14 cellular contexts compared by ENCODE assay signal in genomic region chrX:4253092-4253491, GRCh38.
DNase-seq lines count a peak whose midpoint lies in the region; ATAC-seq, FAIRE-seq and TF ChIP-seq lines count a peak whose summit lies in the region.
"Had no signal": no experiment of that assay in that cellular context is flagged by ENCODE, and none has a peak within 500 bp of the region (broad histone marks: within the 10 kb centered on the region; RNA-seq: fewer than 3 reads in every experiment).

No MANE protein-coding gene starts in this region.

- BruUV-seq in Calu3 (replicated peaks; lab: Mats Ljungman, UMichigan) = no TSS peak

- DNase-seq in A549 (ENCODE audit: low read depth in 1 of 2, low spot score in 1 of 2) (no peak), Calu3 (no peak), NB4 (ENCODE audit: low read depth) (peak; percentile 51), WTC11 (ENCODE audit: low spot score) (no peak), caudate nucleus (lab: John Stamatoyannopoulos, UW) (no peak), putamen (ENCODE audit: low spot score) (no peak)
- no peak for DNase-seq in stimulated activated CD8-positive, alpha-beta memory T cell treated with anti-CD3 and anti-CD28 coated beads, Interleukin-4, amount 100 ng/mL, for 48 hours
- DNase-seq: activated T-cell treated with anti-CD3 and anti-CD28 coated beads, Interleukin-2, amount 50 U/mL, for 4 hours; cortex of kidney; EL; posterior cingulate gyrus had no signal

- no peak for TF ChIP-seq CTCF in A549 (IDR thresholded peaks at IDR 0.05)
- TF ChIP-seq CTCF in Calu3 (IDR thresholded peaks at IDR 0.05; ENCODE audit: unreplicated experiment) = no peak
- TF ChIP-seq CTCF in NB4 (IDR thresholded peaks at IDR 0.05; ENCODE audit: low read depth, low read length) = no peak
- TF ChIP-seq CTCF in WTC11 (IDR thresholded peaks at IDR 0.05) = no peak

- no peak for TF ChIP-seq EP300 in A549 (IDR thresholded peaks at IDR 0.05)

- POLR2A ChIA-PET in A549 (lab: Yijun Ruan, JAX) = no interaction called here
- POLR2A ChIA-PET in WTC11 (lab: Charles Lee) = interaction anchor here (0.7 kb wide), 1 partner anchor 417 kb away, joined by 3 read pairs; no protein-coding TSS in a partner anchor

- H3K4me1 Mint-ChIP-seq in Calu3 (ENCODE audit: low read depth, unreplicated experiment) (peaks cover 11% of the 10 kb centered on the region), WTC11 (peaks cover 11% of the 10 kb centered on the region)

- H3K27me3 Mint-ChIP-seq in Calu3 (ENCODE audit: unreplicated experiment) (no peaks in the 10 kb centered on the region), WTC11 (ENCODE audit: low read depth) (peaks cover 1% of the 10 kb centered on the region)

- peak; percentile 93 for FAIRE-seq in A549 (lab: Jason Lieb, UNC)

- no peaks in the 10 kb centered on the region for H3K4me1 ChIP-seq in A549
- H3K4me1 ChIP-seq: ascending aorta had no signal

- CTCF ChIA-PET in A549 (lab: Yijun Ruan, JAX) (no interaction called here), Calu3 (lab: Charles Lee) (no interaction called here), WTC11 (lab: Charles Lee) (no interaction called here)

- H3K36me3 Mint-ChIP-seq in Calu3 (ENCODE audit: insufficient read depth, unreplicated experiment) (no peaks in the 10 kb centered on the region), WTC11 (0 out of 2 replicates have a peak, but pooled peaks cover 2% of the 10 kb centered on the region)

- TF ChIP-seq RAD21 in A549 (conservative IDR thresholded peaks at IDR 0.05 in 1 of 2, IDR thresholded peaks at IDR 0.05 in 1 of 2) = no peak

- H3K27ac Mint-ChIP-seq in Calu3 (ENCODE audit: unreplicated experiment) = peak overlapping the region; percentile 23
- H3K27ac Mint-ChIP-seq in WTC11 = peak overlapping the region; percentile 1; the same call in 1 of the 2 replicates

- no peak overlapping the region for H3K4me3 Mint-ChIP-seq in Calu3 (ENCODE audit: low read depth, unreplicated experiment)
- no peak overlapping the region for H3K4me3 Mint-ChIP-seq in WTC11
- H3K4me3 Mint-ChIP-seq: activated T-cell treated with anti-CD3 and anti-CD28 coated beads, Interleukin-2, amount 50 U/mL, for 4 hours had no signal

- H3K27ac ChIP-seq in A549 (no peak overlapping the region), caudate nucleus (ENCODE audit: low read depth, low read length) (no peak overlapping the region)
- H3K27ac ChIP-seq: ascending aorta had no signal

- H3K4me3 ChIP-seq in A549 (no peak overlapping the region), NB4 (ENCODE audit: low read depth, low read length) (no peak overlapping the region)
- H3K4me3 ChIP-seq: ascending aorta had no signal

- no peak overlapping the region for H3K4me2 ChIP-seq in A549

- ATAC-seq in A549 = no peak
- ATAC-seq in WTC11 = no peak
- no peak for ATAC-seq in HG03378 (IDR thresholded peaks at IDR 0.05; ENCODE audit: unreplicated experiment)
- ATAC-seq: activated T-cell treated with anti-CD3 and anti-CD28 coated beads, Interleukin-2, amount 50 U/mL, for 4 hours; Panc1 had no signal

- intact Hi-C loops in Calu3 (cut with micrococcal nuclease; ENCODE audit: unreplicated experiment) = no loop called here

- H3K9me3 ChIP-seq in A549 = no peaks in the 10 kb centered on the region
- H3K9me3 ChIP-seq: ascending aorta had no signal

- 8% methylated on average over 2 of the region's 2 CpGs for WGBS in A549 (ENCODE audit: missing lambda C conversion rate)

- no peak for TF ChIP-seq POLR2A in A549 (IDR thresholded peaks at IDR 0.05; ENCODE audit: low read length)
- TF ChIP-seq POLR2A in NB4 (IDR thresholded peaks at IDR 0.05; ENCODE audit: extremely low read depth, insufficient read length) = no peak

- peaks cover 4% of the 10 kb centered on the region for H3K9me3 Mint-ChIP-seq in Calu3 (ENCODE audit: low read depth, unreplicated experiment)
- no peaks in the 10 kb centered on the region for H3K9me3 Mint-ChIP-seq in WTC11

TF ChIP-seq in A549, 52 proteins besides CTCF, POLR2A, EP300 and RAD21:
- TF ChIP-seq ZNF302 (CRISPR knock-in tag; IDR thresholded peaks at IDR 0.05) = no peak
- TF ChIP-seq PBX3 (IDR thresholded peaks at IDR 0.05) = no peak
- no peak for TF ChIP-seq HOXB5 (CRISPR knock-in tag; IDR thresholded peaks at IDR 0.05)
- TF ChIP-seq JUN (IDR thresholded peaks at IDR 0.05) = no peak
- no peak for TF ChIP-seq USF2 (IDR thresholded peaks at IDR 0.05)
- no peak for TF ChIP-seq RCOR1 (IDR thresholded peaks at IDR 0.05; ENCODE audit: low read depth, low read length)

TF ChIP-seq in WTC11, 78 proteins besides CTCF, POLR2A, EP300 and RAD21:
- no peak for TF ChIP-seq USF1 (CRISPR knock-in tag; IDR thresholded peaks at IDR 0.05)
- 0 out of 2 replicates have a peak, but pooled peaks have one; percentile 34 for TF ChIP-seq ETV6 (CRISPR knock-in tag; IDR thresholded peaks at IDR 0.05)
